ENCODE assay signal across 12 cellular contexts in the genomic region with DNA sequence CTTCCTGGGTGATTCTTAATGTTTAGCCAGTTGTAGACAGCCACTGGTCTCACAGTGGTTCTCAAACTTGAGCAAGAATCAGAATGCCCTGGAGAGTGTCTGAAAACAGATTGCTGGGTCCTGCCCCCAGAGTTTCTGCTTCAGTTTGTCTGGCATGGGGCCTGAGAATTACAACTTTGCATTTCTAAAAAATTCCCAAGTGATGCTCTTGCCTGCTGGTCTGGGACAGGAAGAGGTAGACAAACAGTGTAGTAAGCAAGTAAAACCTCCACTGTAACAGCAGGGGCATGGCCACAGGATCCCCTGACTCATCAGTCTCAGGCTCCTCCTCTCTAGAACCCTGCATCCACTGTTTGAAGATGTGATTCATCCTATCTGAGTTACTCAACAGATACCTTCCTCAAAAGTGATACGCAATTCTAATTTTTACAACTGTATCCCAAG. TPM values are rescaled to one million over a fixed set of nuclear protein-coding genes. Genes with fewer than 3 reads are reported as not detected.
DNase-seq lines count a peak whose midpoint lies in the region; ATAC-seq, FAIRE-seq and TF ChIP-seq lines count a peak whose summit lies in the region.
"Had no signal": no experiment of that assay in that cellular context is flagged by ENCODE, and none has a peak within 500 bp of the region (broad histone marks: within the 10 kb centered on the region; RNA-seq: fewer than 3 reads in every experiment).

No MANE protein-coding gene starts in this region.

- H3K36me3 Mint-ChIP-seq in CD4-positive, alpha-beta T cell (ENCODE audit: low read depth), result no peaks in the 10 kb centered on the region
- no peaks in the 10 kb centered on the region for H3K36me3 Mint-ChIP-seq in activated CD8-positive, alpha-beta memory T cell treated with anti-CD3 and anti-CD28 coated beads, Interleukin-2, amount 10 ng/mL, durations not matched to agents 7 days and 5 days

- H3K4me1 Mint-ChIP-seq in CD4-positive, alpha-beta T cell (ENCODE audit: low read depth), result peaks cover 25% of the 10 kb centered on the region
- H3K4me1 Mint-ChIP-seq in activated CD8-positive, alpha-beta memory T cell treated with anti-CD3 and anti-CD28 coated beads, Interleukin-2, amount 10 ng/mL, durations not matched to agents 7 days and 5 days, result peaks cover 32% of the 10 kb centered on the region

- CTCF ChIA-PET in CD4-positive, alpha-beta T cell (lab: Charles Lee), result no interaction called here
- CTCF ChIA-PET in activated CD8-positive, alpha-beta memory T cell treated with anti-CD3 and anti-CD28 coated beads, Interleukin-2, amount 10 ng/mL, durations not matched to agents 7 days and 5 days (lab: Charles Lee), result interaction anchor here (0.8 to 2.5 kb wide), 2 partner anchors 12 to 40 kb away, joined by 3 to 8 read pairs; no protein-coding TSS in a partner anchor

- peaks cover 4% of the 10 kb centered on the region for H3K27me3 ChIP-seq in CD4-positive, alpha-beta T cell (ENCODE audit: control insufficient read depth, insufficient read depth, low read length)
- H3K27me3 ChIP-seq: right atrium auricular region had no signal

- no peak for FAIRE-seq in urothelium cell line (lab: Jason Lieb, UNC)

- no peak overlapping the region for H3K4me3 ChIP-seq in fibroblast of pulmonary artery (replicated peaks; ENCODE audit: low read depth, low read length)
- H3K4me3 ChIP-seq: right atrium auricular region had no signal

- no peak overlapping the region for H3K27ac Mint-ChIP-seq in CD4-positive, alpha-beta T cell
- no peak overlapping the region for H3K27ac Mint-ChIP-seq in activated CD8-positive, alpha-beta memory T cell treated with anti-CD3 and anti-CD28 coated beads, Interleukin-2, amount 10 ng/mL, durations not matched to agents 7 days and 5 days

- H3K9me3 ChIP-seq in CD4-positive, alpha-beta T cell (ENCODE audit: control insufficient read depth, low read length), result no peaks in the 10 kb centered on the region
- H3K9me3 ChIP-seq: right atrium auricular region had no signal

- TF ChIP-seq CTCF in fibroblast of pulmonary artery (IDR thresholded peaks at IDR 0.05; ENCODE audit: low read length, missing control alignments), result no peak
- TF ChIP-seq CTCF in CD4-positive, alpha-beta T cell (IDR thresholded peaks at IDR 0.05), result no peak

- H3K27me3 Mint-ChIP-seq in CD4-positive, alpha-beta T cell, result no peaks in the 10 kb centered on the region
- peaks cover 22% of the 10 kb centered on the region for H3K27me3 Mint-ChIP-seq in activated CD8-positive, alpha-beta memory T cell treated with anti-CD3 and anti-CD28 coated beads, Interleukin-2, amount 10 ng/mL, durations not matched to agents 7 days and 5 days

- ATAC-seq in left cardiac atrium (peak; percentile 38 to 78), Right ventricle myocardium inferior (no peak), GM21619 (IDR thresholded peaks at IDR 0.05; ENCODE audit: unreplicated experiment) (no peak)
- no peak for ATAC-seq in CD4-positive, alpha-beta T cell (ENCODE audit: poor library complexity)
- ATAC-seq in activated CD8-positive, alpha-beta memory T cell treated with anti-CD3 and anti-CD28 coated beads, Interleukin-2, amount 10 ng/mL, durations not matched to agents 7 days and 5 days, result no peak

- intact Hi-C loops in left cardiac atrium (cut with DNase I), result no loop called here
- intact Hi-C loops in Right ventricle myocardium inferior (cut with DNase I), result loop anchor here (10.0 kb wide), 1 partner anchor 336 kb away; no protein-coding TSS in a partner anchor
- intact Hi-C loops in CD4-positive, alpha-beta T cell (cut with DNase I, micrococcal nuclease), result no loop called here

- H3K4me3 Mint-ChIP-seq in CD4-positive, alpha-beta T cell, result no peak overlapping the region
- H3K4me3 Mint-ChIP-seq in activated CD8-positive, alpha-beta memory T cell treated with anti-CD3 and anti-CD28 coated beads, Interleukin-2, amount 10 ng/mL, durations not matched to agents 7 days and 5 days, result no peak overlapping the region

- no peak overlapping the region for H3K27ac ChIP-seq in CD4-positive, alpha-beta T cell (ENCODE audit: low read depth, low read length)
- H3K27ac ChIP-seq: right atrium auricular region had no signal

- H3K9me3 Mint-ChIP-seq in CD4-positive, alpha-beta T cell, result no peaks in the 10 kb centered on the region
- H3K9me3 Mint-ChIP-seq in activated CD8-positive, alpha-beta memory T cell treated with anti-CD3 and anti-CD28 coated beads, Interleukin-2, amount 10 ng/mL, durations not matched to agents 7 days and 5 days (ENCODE audit: low read depth), result no peaks in the 10 kb centered on the region

- DNase-seq in left cardiac atrium, result no peak
- DNase-seq in Right ventricle myocardium inferior (ENCODE audit: missing footprints), result no peak
- peak; percentile 86 for DNase-seq in RPMI7951 (ENCODE audit: low read depth)
- peak; percentile 96 for DNase-seq in fibroblast of pulmonary artery (ENCODE audit: low read depth)
- DNase-seq in urothelium cell line (ENCODE audit: low spot score), result peak; percentile 73
- DNase-seq in CD4-positive, alpha-beta T cell, result no peak
- DNase-seq in activated CD8-positive, alpha-beta memory T cell treated with anti-CD3 and anti-CD28 coated beads, Interleukin-2, amount 10 ng/mL, durations not matched to agents 7 days and 5 days, result no peak
- DNase-seq: aorta, NCI-H2081 had no signal

- POLR2A ChIA-PET in CD4-positive, alpha-beta T cell (lab: Charles Lee), result no interaction called here

RNA-seq across cellular contexts. Expression of gene DZIP1L, which starts 36.5 kb away (rescaled TPM):
- total RNA-seq in left cardiac atrium, result 1 to 10 TPM; 5.5 to 5.8 TPM
- total RNA-seq in Right ventricle myocardium inferior, result 3.8 TPM
- 7.4 and 11.1 TPM in 2 replicates for total RNA-seq in RPMI7951 (2014; rRNA removed; shearing (Covaris generic))
- total RNA-seq in CD4-positive, alpha-beta T cell, result not detected
- total RNA-seq in activated CD8-positive, alpha-beta memory T cell treated with anti-CD3 and anti-CD28 coated beads, Interleukin-2, amount 10 ng/mL, durations not matched to agents 7 days and 5 days, result under 1 TPM; 0.38 to 0.56 TPM

RNA-seq across cellular contexts. Expression of gene A4GNT, which starts 53.3 kb away (rescaled TPM):
- total RNA-seq in left cardiac atrium (not detected), Right ventricle myocardium inferior (not detected)
- not detected in 2 replicates for total RNA-seq in RPMI7951 (2014; rRNA removed; shearing (Covaris generic))
- not detected for total RNA-seq in CD4-positive, alpha-beta T cell
- not detected for total RNA-seq in activated CD8-positive, alpha-beta memory T cell treated with anti-CD3 and anti-CD28 coated beads, Interleukin-2, amount 10 ng/mL, durations not matched to agents 7 days and 5 days
- total RNA-seq: aorta, right atrium auricular region, subcutaneous adipose tissue had no signal

Comparison
In these comparisons a context has a peak if more than half of its experiments do, and no peak if none do; other contexts are left out.
1. ATAC-seq: peak in left cardiac atrium (2 of 2); none in Right ventricle myocardium inferior (single experiment), CD4-positive, alpha-beta T cell (single experiment), GM21619 (single experiment) and activated CD8-positive, alpha-beta memory T cell treated with anti-CD3 and anti-CD28 coated beads, Interleukin-2, amount 10 ng/mL, durations not matched to agents 7 days and 5 days (single experiment).
2. DNase-seq: peak in RPMI7951 (single experiment), fibroblast of pulmonary artery (single experiment) and urothelium cell line (single experiment); none in left cardiac atrium (single experiment), Right ventricle myocardium inferior (single experiment), CD4-positive, alpha-beta T cell (0 of 10) and activated CD8-positive, alpha-beta memory T cell treated with anti-CD3 and anti-CD28 coated beads, Interleukin-2, amount 10 ng/mL, durations not matched to agents 7 days and 5 days (single experiment).